In the genomic region with DNA sequence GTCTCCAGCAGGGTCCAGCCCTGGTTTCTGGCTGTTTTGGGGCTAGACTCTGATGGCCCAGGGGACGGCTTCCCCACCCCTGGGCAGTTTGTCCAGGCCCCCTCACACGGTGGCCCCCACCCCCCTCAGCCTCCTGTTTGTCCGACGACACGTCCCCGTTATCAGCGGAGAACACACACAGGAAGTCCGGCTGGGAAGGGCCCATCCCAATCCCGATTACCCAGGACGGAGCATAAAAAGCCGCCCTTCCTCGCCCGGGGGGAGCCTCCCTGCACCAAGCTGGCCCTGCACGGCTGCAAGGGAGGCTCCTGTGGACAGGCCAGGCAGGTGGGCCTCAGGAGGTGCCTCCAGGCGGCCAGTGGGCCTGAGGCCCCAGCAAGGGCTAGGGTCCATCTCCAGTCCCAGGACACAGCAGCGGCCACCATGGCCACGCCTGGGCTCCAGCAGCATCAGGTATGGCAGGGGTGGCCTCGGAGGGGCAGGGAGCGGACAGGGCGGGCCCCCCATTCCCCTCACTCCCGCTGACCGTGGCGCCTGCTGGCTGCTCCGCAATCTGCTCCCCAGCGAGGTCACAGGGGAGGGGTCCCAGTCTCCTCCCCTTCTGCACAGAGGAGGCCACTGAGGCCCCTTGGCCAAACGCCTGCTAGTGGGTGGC, we compare ENCODE assay signal across 10 cellular contexts. TPM values are rescaled to one million over a fixed set of nuclear protein-coding genes. Genes with fewer than 3 reads are reported as not detected.
DNase-seq lines count a peak whose midpoint lies in the region; ATAC-seq, FAIRE-seq and TF ChIP-seq lines count a peak whose summit lies in the region.
"Had no signal": no experiment of that assay in that cellular context is flagged by ENCODE, and none has a peak within 500 bp of the region (broad histone marks: within the 10 kb centered on the region; RNA-seq: fewer than 3 reads in every experiment).

EGFL7 (plus strand) TSS at position 261 of the 655 bp plus-strand sequence. CDS start 5,367 bp downstream, outside the sequence.

- H3K4me3 Mint-ChIP-seq in activated CD4-positive, alpha-beta T cell treated with anti-CD3 and anti-CD28 coated beads, Interleukin-2, amount 10 ng/mL, durations not matched to agents 24 days and 14 days: no peak within 1 kb of the TSS
- no peak within 1 kb of the TSS for H3K4me3 Mint-ChIP-seq in Calu3 (ENCODE audit: low read depth, unreplicated experiment)
- H3K4me3 Mint-ChIP-seq: stimulated activated naive CD8-positive, alpha-beta T cell treated with anti-CD3 and anti-CD28 coated beads, Interleukin-15, Interleukin-2, amounts not matched to agents 100 ng/mL and 50 ng/mL, for 24 hours had no signal

- H3K9me3 Mint-ChIP-seq in activated CD4-positive, alpha-beta T cell treated with anti-CD3 and anti-CD28 coated beads, Interleukin-2, amount 10 ng/mL, durations not matched to agents 24 days and 14 days: no peaks in the 10 kb centered on the region
- no peaks in the 10 kb centered on the region for H3K9me3 Mint-ChIP-seq in Calu3 (ENCODE audit: low read depth, unreplicated experiment)
- H3K9me3 Mint-ChIP-seq: stimulated activated naive CD8-positive, alpha-beta T cell treated with anti-CD3 and anti-CD28 coated beads, Interleukin-15, Interleukin-2, amounts not matched to agents 100 ng/mL and 50 ng/mL, for 24 hours had no signal

- no TSS peak for BruUV-seq in Calu3 (replicated peaks; lab: Mats Ljungman, UMichigan)

- ATAC-seq in gastrocnemius medialis (peak; percentile 37 to 40), HG03521 (IDR thresholded peaks at IDR 0.05; ENCODE audit: unreplicated experiment) (no peak)

- CTCF ChIA-PET in Calu3 (lab: Charles Lee): no interaction called here

- no peak for TF ChIP-seq CTCF in bronchial epithelial cell (IDR thresholded peaks at IDR 0.05; ENCODE audit: insufficient read depth, low read length, severe bottlenecking)
- no peak for TF ChIP-seq CTCF in kidney epithelial cell (IDR thresholded peaks at IDR 0.05; ENCODE audit: insufficient read depth, low read length, poor library complexity, severe bottlenecking)
- TF ChIP-seq CTCF in gastrocnemius medialis (IDR thresholded peaks at IDR 0.05 in 4 of 5, conservative IDR thresholded peaks at IDR 0.05 in 1 of 5): no peak
- TF ChIP-seq CTCF in Calu3 (IDR thresholded peaks at IDR 0.05; ENCODE audit: unreplicated experiment): no peak

- intact Hi-C loops in gastrocnemius medialis (cut with DNase I; ENCODE audit: low total_unique reads) (no loop called here), Calu3 (cut with micrococcal nuclease; ENCODE audit: unreplicated experiment) (no loop called here)
- intact Hi-C loops in activated CD4-positive, alpha-beta T cell treated with anti-CD3 and anti-CD28 coated beads, Interleukin-2, amount 10 ng/mL, durations not matched to agents 24 days and 14 days (cut with micrococcal nuclease): no loop called here

- no peak within 1 kb of the TSS for H3K4me3 ChIP-seq in bronchial epithelial cell (ENCODE audit: low read depth, low read length)
- no peak within 1 kb of the TSS for H3K4me3 ChIP-seq in kidney epithelial cell (ENCODE audit: low read depth, low read length)
- H3K4me3 ChIP-seq in gastrocnemius medialis: peak within 1 kb of the TSS; percentile 53 to 62 (median 56)

- H3K36me3 ChIP-seq in bronchial epithelial cell (ENCODE audit: control insufficient read depth, insufficient read depth, low read length) (no peaks in the 10 kb centered on the region), kidney epithelial cell (ENCODE audit: control insufficient read depth, insufficient read depth, low read length) (no peaks in the 10 kb centered on the region), gastrocnemius medialis (no peaks in the 10 kb centered on the region)
- H3K36me3 ChIP-seq: BE2C had no signal

- H3K27ac ChIP-seq in gastrocnemius medialis: peak within 1 kb of the TSS; percentile 49 to 82 (median 80)

- H3K4me1 ChIP-seq in gastrocnemius medialis: peaks cover 0 to 10% of the 10 kb centered on the region in 2 donors
- H3K4me1 ChIP-seq: BE2C had no signal

- DNase-seq in Caki2 (ENCODE audit: low read depth) (no peak), bronchial epithelial cell (ENCODE audit: low read depth) (no peak), kidney epithelial cell (ENCODE audit: low read depth) (no peak), gastrocnemius medialis (no peak), Calu3 (no peak)
- DNase-seq in stimulated activated CD8-positive, alpha-beta memory T cell treated with anti-CD3 and anti-CD28 coated beads, Interleukin-4, amount 100 ng/mL, for 48 hours: no peak
- no peak for DNase-seq in activated CD4-positive, alpha-beta T cell treated with anti-CD3 and anti-CD28 coated beads, Interleukin-2, amount 10 ng/mL, durations not matched to agents 24 days and 14 days
- DNase-seq: BE2C had no signal

- TF ChIP-seq POLR2A in gastrocnemius medialis (IDR thresholded peaks at IDR 0.05): peak; percentile 34 to 64

- H3K36me3 Mint-ChIP-seq in activated CD4-positive, alpha-beta T cell treated with anti-CD3 and anti-CD28 coated beads, Interleukin-2, amount 10 ng/mL, durations not matched to agents 24 days and 14 days (ENCODE audit: low read depth): no peaks in the 10 kb centered on the region
- H3K36me3 Mint-ChIP-seq in Calu3 (ENCODE audit: insufficient read depth, unreplicated experiment): no peaks in the 10 kb centered on the region

- H3K27me3 ChIP-seq in bronchial epithelial cell (ENCODE audit: control insufficient read depth, insufficient read depth, low read length) (peaks cover 2% of the 10 kb centered on the region), kidney epithelial cell (ENCODE audit: control insufficient read depth, insufficient read depth, low read length) (peaks cover 38% of the 10 kb centered on the region), gastrocnemius medialis (peaks cover 6 to 40% (median 21%) of the 10 kb centered on the region in 3 donors)

- no peak within 1 kb of the TSS for H3K27ac Mint-ChIP-seq in activated CD4-positive, alpha-beta T cell treated with anti-CD3 and anti-CD28 coated beads, Interleukin-2, amount 10 ng/mL, durations not matched to agents 24 days and 14 days
- no peak within 1 kb of the TSS for H3K27ac Mint-ChIP-seq in Calu3 (ENCODE audit: unreplicated experiment)
- H3K27ac Mint-ChIP-seq: stimulated activated naive CD8-positive, alpha-beta T cell treated with anti-CD3 and anti-CD28 coated beads, Interleukin-15, Interleukin-2, amounts not matched to agents 100 ng/mL and 50 ng/mL, for 24 hours had no signal

- H3K27me3 Mint-ChIP-seq in activated CD4-positive, alpha-beta T cell treated with anti-CD3 and anti-CD28 coated beads, Interleukin-2, amount 10 ng/mL, durations not matched to agents 24 days and 14 days: peaks cover 33% of the 10 kb centered on the region
- peaks cover 23% of the 10 kb centered on the region for H3K27me3 Mint-ChIP-seq in Calu3 (ENCODE audit: unreplicated experiment)

- peaks cover 6% of the 10 kb centered on the region for H3K4me1 Mint-ChIP-seq in activated CD4-positive, alpha-beta T cell treated with anti-CD3 and anti-CD28 coated beads, Interleukin-2, amount 10 ng/mL, durations not matched to agents 24 days and 14 days
- no peaks in the 10 kb centered on the region for H3K4me1 Mint-ChIP-seq in Calu3 (ENCODE audit: low read depth, unreplicated experiment)

- no peaks in the 10 kb centered on the region for H3K9me3 ChIP-seq in gastrocnemius medialis
- H3K9me3 ChIP-seq: BE2C had no signal

- FAIRE-seq in bronchial epithelial cell (lab: Jason Lieb, UNC): no peak

- in situ Hi-C loops in Caki2 (cut with HindIII; ENCODE audit: low pct_unique_long_range_greater_than_20kb, low sequenced_read_pairs): no loop called here
- in situ Hi-C loops in gastrocnemius medialis (cut with MboI; ENCODE audit: low sequenced_read_pairs in 4 of 4): no loop called here

RNA-seq across cellular contexts. Expression of gene EGFL7, which starts in this region (rescaled TPM):
- 51.4 and 58.6 TPM in 2 replicates for total RNA-seq in Caki2 (2014; rRNA removed; shearing (Covaris generic); ENCODE audit: low replicate concordance)
- total RNA-seq in bronchial epithelial cell: 11.8 and 18.1 TPM in 2 replicates
- total RNA-seq in kidney epithelial cell: 56.2 and 58.7 TPM in 2 replicates
- 10 to 100 TPM; 37.4 to 74.7 (median 49.0) TPM for total RNA-seq in gastrocnemius medialis
- 3.2 and 3.5 TPM in 2 replicates for total RNA-seq in activated CD4-positive, alpha-beta T cell treated with anti-CD3 and anti-CD28 coated beads, Interleukin-2, amount 10 ng/mL, durations not matched to agents 24 days and 14 days
- total RNA-seq in Calu3 (2022): 1.2 and 1.3 TPM in 2 replicates

Comparison
In these comparisons a context has a peak if more than half of its experiments do, and no peak if none do; other contexts are left out.
1. H3K4me3 ChIP-seq: peak in gastrocnemius medialis (4 of 4); none in bronchial epithelial cell (single experiment) and kidney epithelial cell (single experiment).